18 cellular contexts compared by ENCODE assay signal in the genomic region with DNA sequence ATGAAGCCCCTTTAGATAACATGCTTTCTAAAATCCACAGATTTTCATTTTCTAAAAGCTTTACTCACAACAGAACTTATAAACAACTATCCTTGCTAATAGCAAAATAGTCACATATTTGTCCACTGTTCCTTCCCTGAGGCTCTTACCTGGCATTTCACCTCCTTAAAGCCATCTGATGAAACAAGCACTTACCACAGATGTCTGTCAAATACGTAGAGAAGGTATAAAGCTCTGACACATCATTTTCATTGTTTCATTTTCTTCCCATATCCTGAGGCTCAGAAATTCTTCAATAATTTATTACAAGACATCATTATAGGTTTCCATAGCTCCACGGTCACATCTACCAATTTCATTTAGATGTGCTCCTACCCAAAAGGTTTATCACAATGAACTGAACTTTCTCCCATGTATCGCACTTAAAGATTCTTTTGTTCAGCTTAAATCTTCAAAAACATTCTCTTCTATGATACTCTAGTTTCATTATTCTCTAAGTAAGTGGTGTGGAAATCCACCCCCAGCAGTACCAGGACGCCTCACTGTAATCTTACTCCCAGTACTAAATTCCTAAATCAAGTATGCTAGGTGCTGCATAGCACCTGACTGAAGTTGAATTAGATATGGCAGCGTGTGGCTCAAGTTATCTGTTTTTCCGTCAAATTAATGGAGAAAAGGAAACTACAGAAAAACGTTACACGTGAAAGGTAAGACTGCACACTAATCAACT.
DNase-seq lines count a peak whose midpoint lies in the region; ATAC-seq and TF ChIP-seq lines count a peak whose summit lies in the region.
"Had no signal": no experiment of that assay in that cellular context is flagged by ENCODE, and none has a peak within 500 bp of the region (broad histone marks: within the 10 kb centered on the region; RNA-seq: fewer than 3 reads in every experiment).

No MANE protein-coding gene starts in this region.

- no peaks in the 10 kb centered on the region for H3K9me3 Mint-ChIP-seq in activated naive CD8-positive, alpha-beta T cell (ENCODE audit: low read depth)
- H3K9me3 Mint-ChIP-seq in activated naive CD8-positive, alpha-beta T cell treated with anti-CD3 and anti-CD28 coated beads for 36 hours, result no peaks in the 10 kb centered on the region
- no peaks in the 10 kb centered on the region for H3K9me3 Mint-ChIP-seq in endodermal cell
- H3K9me3 Mint-ChIP-seq: CD4-positive, alpha-beta memory T cell had no signal

- H2AFZ ChIP-seq in osteoblast (ENCODE audit: low read length), result no peak overlapping the region
- H2AFZ ChIP-seq: GM23248 had no signal

- H3K36me3 Mint-ChIP-seq in activated naive CD8-positive, alpha-beta T cell, result peaks cover 3% of the 10 kb centered on the region
- no peaks in the 10 kb centered on the region for H3K36me3 Mint-ChIP-seq in activated naive CD8-positive, alpha-beta T cell treated with anti-CD3 and anti-CD28 coated beads for 36 hours
- H3K36me3 Mint-ChIP-seq in endodermal cell (ENCODE audit: low read depth), result no peaks in the 10 kb centered on the region

- peaks cover 10% of the 10 kb centered on the region for H3K4me1 Mint-ChIP-seq in activated naive CD8-positive, alpha-beta T cell (ENCODE audit: low read depth)
- H3K4me1 Mint-ChIP-seq in activated naive CD8-positive, alpha-beta T cell treated with anti-CD3 and anti-CD28 coated beads for 36 hours, result peaks cover 1% of the 10 kb centered on the region
- H3K4me1 Mint-ChIP-seq in endodermal cell, result peaks cover 15% of the 10 kb centered on the region

- H3K4me3 Mint-ChIP-seq in activated naive CD8-positive, alpha-beta T cell, result no peak overlapping the region
- H3K4me3 Mint-ChIP-seq in activated naive CD8-positive, alpha-beta T cell treated with anti-CD3 and anti-CD28 coated beads for 36 hours, result no peak overlapping the region
- no peak overlapping the region for H3K4me3 Mint-ChIP-seq in endodermal cell
- H3K4me3 Mint-ChIP-seq: CD4-positive, alpha-beta memory T cell had no signal

- H3K4me1 ChIP-seq in foreskin keratinocyte (no peaks in the 10 kb centered on the region), osteoblast (ENCODE audit: insufficient read depth, low read length) (no peaks in the 10 kb centered on the region), endodermal cell (ENCODE audit: control insufficient read depth, insufficient read depth, low read length) (no peaks in the 10 kb centered on the region)

- 92 to 96% methylated on average over 7 to 8 of the region's 8 CpGs for WGBS in endodermal cell (ENCODE audit: insufficient coverage in 1 of 2, insufficient read length in 1 of 2), 2 experiments

- no peak overlapping the region for H3K9ac ChIP-seq in endodermal cell (ENCODE audit: extremely low read depth, low read length, poor library complexity, severe bottlenecking)
- H3K9ac ChIP-seq: GM23248 had no signal

- DNase-seq in activated naive CD8-positive, alpha-beta T cell treated with anti-CD3 and anti-CD28 coated beads for 36 hours, result no peak
- DNase-seq in foreskin keratinocyte (peak; percentile 6 to 48), osteoblast (ENCODE audit: insufficient read length, low spot score, missing footprints) (peak; percentile 63), endodermal cell (no peak), AML-193 (lab: John Stamatoyannopoulos, UW) (no peak), ACHN (no peak)
- DNase-seq: C1 segment of cervical spinal cord; Calu3; CD4-positive, alpha-beta memory T cell; COR-L47; DMS153; DND-41; GM23248; H7; HCEC 1CT had no signal

- H3K79me2 ChIP-seq in osteoblast (ENCODE audit: insufficient read depth, low read length), result no peaks in the 10 kb centered on the region

- H3K36me3 ChIP-seq in osteoblast (ENCODE audit: insufficient read depth, low read length), result no peaks in the 10 kb centered on the region
- H3K36me3 ChIP-seq in endodermal cell (ENCODE audit: control insufficient read depth, insufficient read depth, low read length), result no peaks in the 10 kb centered on the region

- H3K27ac ChIP-seq in foreskin keratinocyte, result no peak overlapping the region
- H3K27ac ChIP-seq in osteoblast (ENCODE audit: low read depth, low read length), result no peak overlapping the region
- H3K27ac ChIP-seq in endodermal cell (ENCODE audit: low read depth, low read length), result no peak overlapping the region
- H3K27ac ChIP-seq: 22Rv1, GM23248 had no signal

- no peaks in the 10 kb centered on the region for H3K27me3 ChIP-seq in foreskin keratinocyte
- no peaks in the 10 kb centered on the region for H3K27me3 ChIP-seq in osteoblast (ENCODE audit: insufficient read depth, low read length)
- no peaks in the 10 kb centered on the region for H3K27me3 ChIP-seq in endodermal cell (ENCODE audit: control insufficient read depth, insufficient read depth, low read length, poor library complexity, severe bottlenecking)

- H3K27me3 Mint-ChIP-seq in activated naive CD8-positive, alpha-beta T cell, result no peaks in the 10 kb centered on the region
- H3K27me3 Mint-ChIP-seq in activated naive CD8-positive, alpha-beta T cell treated with anti-CD3 and anti-CD28 coated beads for 36 hours, result no peaks in the 10 kb centered on the region
- no peaks in the 10 kb centered on the region for H3K27me3 Mint-ChIP-seq in endodermal cell (ENCODE audit: insufficient read depth)
- H3K27me3 Mint-ChIP-seq: CD4-positive, alpha-beta memory T cell had no signal

- peak overlapping the region; percentile 29 for H3K27ac Mint-ChIP-seq in activated naive CD8-positive, alpha-beta T cell
- H3K27ac Mint-ChIP-seq in activated naive CD8-positive, alpha-beta T cell treated with anti-CD3 and anti-CD28 coated beads for 36 hours, result no peak overlapping the region
- no peak overlapping the region for H3K27ac Mint-ChIP-seq in endodermal cell
- H3K27ac Mint-ChIP-seq: CD4-positive, alpha-beta memory T cell had no signal

- H3K4me2 ChIP-seq in osteoblast (ENCODE audit: insufficient read depth, low read length), result no peak overlapping the region

- H4K20me1 ChIP-seq in osteoblast (ENCODE audit: insufficient read depth, low read length), result no peaks in the 10 kb centered on the region

- in situ Hi-C loops in ACHN (cut with HindIII; ENCODE audit: low pct_ligation_motif_present, low pct_unique_long_range_greater_than_20kb, low sequenced_read_pairs), result no loop called here

- H3K9me3 ChIP-seq in osteoblast (ENCODE audit: low read depth, low read length), result no peaks in the 10 kb centered on the region
- no peaks in the 10 kb centered on the region for H3K9me3 ChIP-seq in endodermal cell (ENCODE audit: control insufficient read depth, low read length)

- no peak overlapping the region for H3K4me3 ChIP-seq in osteoblast (ENCODE audit: insufficient read depth, low read length)
- no peak overlapping the region for H3K4me3 ChIP-seq in endodermal cell (ENCODE audit: low read length)
- H3K4me3 ChIP-seq: GM23248 had no signal

- TF ChIP-seq CTCF in foreskin keratinocyte (conservative IDR thresholded peaks at IDR 0.05) (no peak), osteoblast (IDR thresholded peaks at IDR 0.05; ENCODE audit: extremely low read depth, low read depth, low read length) (no peak), endodermal cell (conservative IDR thresholded peaks at IDR 0.05) (no peak)

- ATAC-seq in foreskin keratinocyte, result peak; percentile 54
- ATAC-seq in HG03159 (IDR thresholded peaks at IDR 0.05; ENCODE audit: unreplicated experiment), result no peak

Comparison
In these comparisons a context has a peak if more than half of its experiments do, and no peak if none do; other contexts are left out.
1. DNase-seq: peak in foreskin keratinocyte (2 of 2) and osteoblast (single experiment); none in activated naive CD8-positive, alpha-beta T cell treated with anti-CD3 and anti-CD28 coated beads for 36 hours (single experiment), endodermal cell (single experiment), AML-193 (0 of 2) and ACHN (single experiment).